13 cellular contexts compared by ENCODE assay signal in genomic region chr17:80811181-80812105, GRCh38.
A peak's percentile ranks its signal among the peaks of the same experiment; 100 is the strongest.
DNase-seq lines count a peak whose midpoint lies in the region; ATAC-seq and TF ChIP-seq lines count a peak whose summit lies in the region.
"Had no signal": no experiment of that assay in that cellular context is flagged by ENCODE, and none has a peak within 500 bp of the region (broad histone marks: within the 10 kb centered on the region; RNA-seq: fewer than 3 reads in every experiment).

No MANE protein-coding gene starts in this region.

- H3K27ac ChIP-seq in CD4-positive, alpha-beta memory T cell (ENCODE audit: low read depth, low read length) = peak overlapping the region; percentile 52
- H3K27ac ChIP-seq in KOPT-K1 (ENCODE audit: low read depth, low read length, poor library complexity, severe bottlenecking) (peak overlapping the region; percentile 26), ovary (no peak overlapping the region)
- H3K27ac ChIP-seq: SK-N-MC had no signal

- intact Hi-C loops in CD4-positive, alpha-beta memory T cell (cut with micrococcal nuclease) = loop anchor here (5.0 kb wide), 1 partner anchor 234 kb away; no protein-coding TSS in a partner anchor
- intact Hi-C loops in ovary (cut with DNase I) = no loop called here

- WGBS in ovary, 3 donors = 85 to 92% (median 91%) methylated on average over 21 of the region's 21 CpGs

- H3K4me3 Mint-ChIP-seq in CD4-positive, alpha-beta memory T cell = peak overlapping the region in 6 of 8 donors; percentile 23 to 82 (median 76)
- peak overlapping the region; percentile 79 for H3K4me3 Mint-ChIP-seq in activated naive CD4-positive, alpha-beta T cell treated with anti-CD3 and anti-CD28 coated beads, Interleukin-2, amount 50 U/mL, for 24 hours
- H3K4me3 Mint-ChIP-seq in naive B cell = peak overlapping the region in 5 of 8 donors; percentile 1 to 69 (median 39)

- H3K27ac Mint-ChIP-seq in CD4-positive, alpha-beta memory T cell = peak overlapping the region; percentile 86 to 97 (median 95)
- peak overlapping the region; percentile 99 for H3K27ac Mint-ChIP-seq in activated naive CD4-positive, alpha-beta T cell treated with anti-CD3 and anti-CD28 coated beads, Interleukin-2, amount 50 U/mL, for 24 hours
- peak overlapping the region; percentile 57 to 94 (median 84) for H3K27ac Mint-ChIP-seq in naive B cell

- no peaks in the 10 kb centered on the region for H3K9me3 ChIP-seq in CD4-positive, alpha-beta memory T cell (ENCODE audit: control insufficient read depth in 1 of 2, low read length in 2 of 2)
- peaks cover 11% of the 10 kb centered on the region for H3K9me3 ChIP-seq in KOPT-K1 (ENCODE audit: insufficient read depth, low read length, poor library complexity, severe bottlenecking)
- H3K9me3 ChIP-seq in ovary = no peaks in the 10 kb centered on the region

- H3K4me1 Mint-ChIP-seq in CD4-positive, alpha-beta memory T cell = peaks cover 22 to 54% (median 38%) of the 10 kb centered on the region in 4 donors
- H3K4me1 Mint-ChIP-seq in activated naive CD4-positive, alpha-beta T cell treated with anti-CD3 and anti-CD28 coated beads, Interleukin-2, amount 50 U/mL, for 24 hours = peaks cover 69% of the 10 kb centered on the region
- peaks cover 16 to 41% (median 35%) of the 10 kb centered on the region in 3 donors for H3K4me1 Mint-ChIP-seq in naive B cell

- ATAC-seq in naive B cell (ENCODE audit: low read depth in 2 of 2) = peak; percentile 41 to 64

- peaks cover 22% of the 10 kb centered on the region for H3K4me1 ChIP-seq in CD4-positive, alpha-beta memory T cell (ENCODE audit: insufficient read depth, low read length)
- no peaks in the 10 kb centered on the region for H3K4me1 ChIP-seq in ovary (ENCODE audit: insufficient read depth)
- H3K4me1 ChIP-seq: HAP-1 had no signal

- POLR2A ChIA-PET in CD4-positive, alpha-beta memory T cell (lab: Charles Lee; ENCODE audit: partially characterized antibody) = interaction anchor here (0.7 to 3.2 kb wide), 8 partner anchors 10 to 159 kb away, joined by 3 to 19 read pairs (median 3); no protein-coding TSS in a partner anchor

- H3K27me3 Mint-ChIP-seq in CD4-positive, alpha-beta memory T cell = no peaks in the 10 kb centered on the region
- H3K27me3 Mint-ChIP-seq in activated naive CD4-positive, alpha-beta T cell treated with anti-CD3 and anti-CD28 coated beads, Interleukin-2, amount 50 U/mL, for 24 hours = no peaks in the 10 kb centered on the region
- H3K27me3 Mint-ChIP-seq in naive B cell = no peaks in the 10 kb centered on the region

- TF ChIP-seq POLR2A in ovary (IDR thresholded peaks at IDR 0.05) = no peak

- no peaks in the 10 kb centered on the region for H3K36me3 ChIP-seq in CD4-positive, alpha-beta memory T cell (ENCODE audit: insufficient read depth, low read length)
- H3K36me3 ChIP-seq in KOPT-K1 (ENCODE audit: insufficient read depth, low read length) (peaks cover 68% of the 10 kb centered on the region), ovary (no peaks in the 10 kb centered on the region)
- H3K36me3 ChIP-seq: HAP-1 had no signal

- CTCF ChIA-PET in CD4-positive, alpha-beta memory T cell (lab: Charles Lee; ENCODE audit: partially characterized antibody) = interaction anchor here (0.8 to 2.2 kb wide), 5 partner anchors 19 to 53 kb away, joined by 3 to 11 read pairs (median 3); no protein-coding TSS in a partner anchor

- DNase-seq in CD4-positive, alpha-beta memory T cell = peak in 4 of 5 donors; percentile 15 to 58 (median 36)
- DNase-seq in naive B cell (no peak), ovary (no peak), MV-4-11 (lab: John Stamatoyannopoulos, UW) (no peak), AG08396 (ENCODE audit: low spot score) (no peak), NCI-H1417 treated with DMSO at 0.1 percent for 48 hours (lab: John Stamatoyannopoulos, UW) (no peak)
- DNase-seq: amygdala; cortex of kidney; stimulated activated CD4-positive, alpha-beta T cell treated with anti-CD3 and anti-CD28 coated beads, Interleukin-1b, Interleukin-23, amount 100 ng/mL, for 48 hours had no signal

- no peaks in the 10 kb centered on the region for H3K27me3 ChIP-seq in CD4-positive, alpha-beta memory T cell (ENCODE audit: insufficient read depth, low read length)
- no peaks in the 10 kb centered on the region for H3K27me3 ChIP-seq in ovary

- no peak for TF ChIP-seq EP300 in ovary (IDR thresholded peaks at IDR 0.05)

- H3K36me3 Mint-ChIP-seq in CD4-positive, alpha-beta memory T cell = peaks cover 16 to 32% of the 10 kb centered on the region in 2 donors
- peaks cover 36% of the 10 kb centered on the region for H3K36me3 Mint-ChIP-seq in activated naive CD4-positive, alpha-beta T cell treated with anti-CD3 and anti-CD28 coated beads, Interleukin-2, amount 50 U/mL, for 24 hours
- peaks cover 11 to 15% of the 10 kb centered on the region in 2 donors for H3K36me3 Mint-ChIP-seq in naive B cell

- no peak overlapping the region for H3K4me3 ChIP-seq in CD4-positive, alpha-beta memory T cell (ENCODE audit: low read length in 2 of 2)
- H3K4me3 ChIP-seq in ovary = no peak overlapping the region
- H3K4me3 ChIP-seq: HAP-1, SK-N-MC had no signal

- no peak for TF ChIP-seq CTCF in ovary (IDR thresholded peaks at IDR 0.05)

- peaks cover 3 to 15% (median 11%) of the 10 kb centered on the region in 8 donors for H3K9me3 Mint-ChIP-seq in CD4-positive, alpha-beta memory T cell
- no peaks in the 10 kb centered on the region for H3K9me3 Mint-ChIP-seq in activated naive CD4-positive, alpha-beta T cell treated with anti-CD3 and anti-CD28 coated beads, Interleukin-2, amount 50 U/mL, for 24 hours
- peaks cover 5 to 19% (median 8%) of the 10 kb centered on the region in 7 donors for H3K9me3 Mint-ChIP-seq in naive B cell

Comparison
In these comparisons a context has a peak if more than half of its experiments do, and no peak if none do; other contexts are left out.
1. DNase-seq: peak in CD4-positive, alpha-beta memory T cell (4 of 5); none in naive B cell (single experiment), ovary (0 of 5), MV-4-11 (single experiment), AG08396 (single experiment) and NCI-H1417 treated with DMSO at 0.1 percent for 48 hours (single experiment).
2. H3K27ac ChIP-seq: peak in CD4-positive, alpha-beta memory T cell (single experiment) and KOPT-K1 (single experiment); none in ovary (0 of 2).
3. Peak in every context shown above with its lines, with median percentiles within 50 percentile points of each other: H3K27ac Mint-ChIP-seq and H3K4me3 Mint-ChIP-seq.